Comparison of ENCODE assay signal across 23 cellular contexts in the genomic region with DNA sequence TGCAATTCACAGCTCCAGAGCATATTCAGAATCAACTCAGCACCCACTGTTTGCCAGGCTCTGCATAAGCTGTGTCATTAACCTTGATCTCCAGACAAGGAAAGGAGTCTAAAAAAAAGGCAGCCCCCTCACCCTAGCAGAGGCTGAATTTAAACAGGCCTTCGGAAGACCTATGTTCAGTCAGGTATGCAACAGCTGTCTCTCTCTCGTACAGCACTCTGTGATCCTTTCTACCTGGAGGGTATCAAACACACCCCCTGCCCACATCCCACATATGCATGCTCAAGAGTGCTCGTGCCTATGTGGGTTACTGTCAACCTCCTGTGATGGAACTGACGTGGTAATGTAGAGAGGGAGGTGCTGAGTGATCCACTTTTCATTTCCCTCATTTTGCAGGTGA. TPM values are rescaled to one million over a fixed set of nuclear protein-coding genes. Genes with fewer than 3 reads are reported as not detected.
DNase-seq lines count a peak whose midpoint lies in the region; ATAC-seq, FAIRE-seq and TF ChIP-seq lines count a peak whose summit lies in the region.
"Had no signal": no experiment of that assay in that cellular context is flagged by ENCODE, and none has a peak within 500 bp of the region (broad histone marks: within the 10 kb centered on the region; RNA-seq: fewer than 3 reads in every experiment).

No MANE protein-coding gene starts in this region.

- peaks cover 41% of the 10 kb centered on the region for H4K20me1 ChIP-seq in Loucy (ENCODE audit: insufficient read depth, low read length, poor library complexity, severe bottlenecking)

- H3K27me3 Mint-ChIP-seq in activated T-cell treated with anti-CD3 and anti-CD28 coated beads, Interleukin-2, amount 50 U/mL, for 24 hours = no peaks in the 10 kb centered on the region
- no peaks in the 10 kb centered on the region for H3K27me3 Mint-ChIP-seq in activated naive CD8-positive, alpha-beta T cell treated with anti-CD3 and anti-CD28 coated beads for 36 hours

- peak overlapping the region; percentile 61 for H3K4me3 Mint-ChIP-seq in activated T-cell treated with anti-CD3 and anti-CD28 coated beads, Interleukin-2, amount 50 U/mL, for 24 hours
- H3K4me3 Mint-ChIP-seq in activated naive CD8-positive, alpha-beta T cell treated with anti-CD3 and anti-CD28 coated beads for 36 hours = no peak overlapping the region
- H3K4me3 Mint-ChIP-seq: endodermal cell had no signal

- no peaks in the 10 kb centered on the region for H3K9me2 ChIP-seq in Loucy (replicated peaks; ENCODE audit: low read depth, low read length)

- in situ Hi-C loops in gastrocnemius medialis (cut with MboI; ENCODE audit: low sequenced_read_pairs in 4 of 4) = no loop called here

- H3K4me1 Mint-ChIP-seq in activated T-cell treated with anti-CD3 and anti-CD28 coated beads, Interleukin-2, amount 50 U/mL, for 24 hours (ENCODE audit: low read depth) = peaks cover 90% of the 10 kb centered on the region
- H3K4me1 Mint-ChIP-seq in activated naive CD8-positive, alpha-beta T cell treated with anti-CD3 and anti-CD28 coated beads for 36 hours = peaks cover 58% of the 10 kb centered on the region

- FAIRE-seq in small intestine (lab: Jason Lieb, UNC) = no peak

- peak overlapping the region; percentile 40 for H3K4me2 ChIP-seq in Loucy (ENCODE audit: low read depth, low read length, poor library complexity, severe bottlenecking)
- H3K4me2 ChIP-seq: KMS-11 had no signal

- no peak for TF ChIP-seq POLR2A in gastrocnemius medialis (IDR thresholded peaks at IDR 0.05)

- H3K4me1 ChIP-seq in Loucy (ENCODE audit: insufficient read depth, low read length, poor library complexity, severe bottlenecking) (peaks cover 11% of the 10 kb centered on the region), gastrocnemius medialis (peaks cover 45 to 56% of the 10 kb centered on the region in 2 donors), small intestine (ENCODE audit: control insufficient read depth in 2 of 2, insufficient read depth in 1 of 2, low read depth in 1 of 2, low read length in 1 of 2) (peaks cover 0 to 13% of the 10 kb centered on the region in 2 donors), SJCRH30 (no peaks in the 10 kb centered on the region)

- 49 to 76% (median 55%) methylated on average over 4 of the region's 4 CpGs for WGBS in small intestine, 3 donors

- intact Hi-C loops in gastrocnemius medialis (cut with DNase I; ENCODE audit: low total_unique reads) = no loop called here

- peak overlapping the region; percentile 0 for H3K4me3 ChIP-seq in Loucy (ENCODE audit: low read length, poor library complexity, severe bottlenecking)
- no peak overlapping the region for H3K4me3 ChIP-seq in gastrocnemius medialis
- no peak overlapping the region for H3K4me3 ChIP-seq in small intestine (ENCODE audit: low read depth in 1 of 2, low read length in 2 of 2)
- H3K4me3 ChIP-seq in SJCRH30 = no peak overlapping the region
- H3K4me3 ChIP-seq: esophagus muscularis mucosa, tibial nerve had no signal

- H3F3A ChIP-seq in Loucy (ENCODE audit: low read depth) = no peaks in the 10 kb centered on the region

- H3K79me2 ChIP-seq in Loucy (ENCODE audit: insufficient read depth, low read length) = peaks cover 60% of the 10 kb centered on the region

- H2AFZ ChIP-seq in Loucy (ENCODE audit: low read length) = no peak overlapping the region

- H3K36me3 Mint-ChIP-seq in activated T-cell treated with anti-CD3 and anti-CD28 coated beads, Interleukin-2, amount 50 U/mL, for 24 hours (ENCODE audit: low read depth) = peaks cover 99% of the 10 kb centered on the region
- peaks cover 73% of the 10 kb centered on the region for H3K36me3 Mint-ChIP-seq in activated naive CD8-positive, alpha-beta T cell treated with anti-CD3 and anti-CD28 coated beads for 36 hours

- peak overlapping the region; percentile 96 for H3K27ac Mint-ChIP-seq in activated T-cell treated with anti-CD3 and anti-CD28 coated beads, Interleukin-2, amount 50 U/mL, for 24 hours
- peak overlapping the region; percentile 54 for H3K27ac Mint-ChIP-seq in activated naive CD8-positive, alpha-beta T cell treated with anti-CD3 and anti-CD28 coated beads for 36 hours
- H3K27ac Mint-ChIP-seq: endodermal cell had no signal

- H3K27ac ChIP-seq in gastrocnemius medialis (peak overlapping the region; percentile 7 to 97 (median 62)), small intestine (ENCODE audit: low read depth in 1 of 2, low read length in 1 of 2) (peak overlapping the region in 1 of 2 donors; percentile 21), SJCRH30 (no peak overlapping the region)
- H3K27ac ChIP-seq: esophagus muscularis mucosa, KMS-11, RWPE1, tibial nerve had no signal

- TF ChIP-seq CTCF in Loucy (conservative IDR thresholded peaks at IDR 0.05; ENCODE audit: low read length) (no peak), gastrocnemius medialis (IDR thresholded peaks at IDR 0.05 in 4 of 5, conservative IDR thresholded peaks at IDR 0.05 in 1 of 5) (no peak)

- H3K36me3 ChIP-seq in Loucy (ENCODE audit: insufficient read depth, low read length) (peaks cover 71% of the 10 kb centered on the region; the same call in 1 of the 2 replicates), gastrocnemius medialis (peaks cover 0 to 72% of the 10 kb centered on the region in 2 donors), small intestine (ENCODE audit: control insufficient read depth in 2 of 2, insufficient read depth in 2 of 2, low read length in 2 of 2) (peaks cover 17 to 30% of the 10 kb centered on the region in 2 donors), SJCRH30 (peaks cover 78% of the 10 kb centered on the region)

- H3K9me3 ChIP-seq in Loucy (ENCODE audit: insufficient read depth, low read depth, low read length) = no peaks in the 10 kb centered on the region
- H3K9me3 ChIP-seq in gastrocnemius medialis = no peaks in the 10 kb centered on the region
- no peaks in the 10 kb centered on the region for H3K9me3 ChIP-seq in small intestine (ENCODE audit: control insufficient read depth, low read depth)
- H3K9me3 ChIP-seq in SJCRH30 (replicated peaks) = no peaks in the 10 kb centered on the region
- H3K9me3 ChIP-seq: esophagus muscularis mucosa, tibial nerve had no signal

- ATAC-seq in gastrocnemius medialis = no peak

- H3K9ac ChIP-seq in Loucy (ENCODE audit: low read depth, low read length, poor library complexity, severe bottlenecking) = no peak overlapping the region
- H3K9ac ChIP-seq: KMS-11 had no signal

- H3K27me3 ChIP-seq in Loucy (ENCODE audit: insufficient read depth, low read length, poor library complexity, severe bottlenecking) = no peaks in the 10 kb centered on the region
- no peaks in the 10 kb centered on the region for H3K27me3 ChIP-seq in gastrocnemius medialis
- H3K27me3 ChIP-seq in small intestine (ENCODE audit: control insufficient read depth in 2 of 2, insufficient read depth in 2 of 2, low read length in 2 of 2) = no peaks in the 10 kb centered on the region
- H3K27me3 ChIP-seq in SJCRH30 = no peaks in the 10 kb centered on the region
- H3K27me3 ChIP-seq: esophagus muscularis mucosa, tibial nerve had no signal

- no peaks in the 10 kb centered on the region for H3K9me3 Mint-ChIP-seq in activated T-cell treated with anti-CD3 and anti-CD28 coated beads, Interleukin-2, amount 50 U/mL, for 24 hours
- no peaks in the 10 kb centered on the region for H3K9me3 Mint-ChIP-seq in activated naive CD8-positive, alpha-beta T cell treated with anti-CD3 and anti-CD28 coated beads for 36 hours
- H3K9me3 Mint-ChIP-seq: endodermal cell had no signal

- DNase-seq in activated T-cell treated with anti-CD3 and anti-CD28 coated beads, Interleukin-2, amount 50 U/mL, for 24 hours = no peak
- DNase-seq in activated T-cell treated with anti-CD3 and anti-CD28 coated beads for 4 hours = no peak
- no peak for DNase-seq in activated naive CD8-positive, alpha-beta T cell treated with anti-CD3 and anti-CD28 coated beads for 36 hours
- DNase-seq in gastrocnemius medialis = no peak
- no peak for DNase-seq in NCI-H1694 (lab: John Stamatoyannopoulos, UW)
- no peak for DNase-seq in small intestine
- DNase-seq in SJCRH30 = no peak
- DNase-seq: activated CD8-positive, alpha-beta memory T cell treated with anti-CD3 and anti-CD28 coated beads, Interleukin-2, amount 50 U/mL, for 4 hours; activated naive CD4-positive, alpha-beta T cell treated with anti-CD3 and anti-CD28 coated beads, Interleukin-2, amount 50 U/mL, for 16 hours; central memory CD4-positive, alpha-beta T cell; DMS153; endodermal cell; foreskin melanocyte; mesenchymal stem cell; NCI-H1436; NCI-H2107; NCI-H774; T-helper 2 cell had no signal

RNA-seq across cellular contexts. Expression of a gene that starts 8.5 kb away (rescaled TPM):
- total RNA-seq in activated naive CD8-positive, alpha-beta T cell treated with anti-CD3 and anti-CD28 coated beads for 36 hours = 10 to 100 TPM; 86.9 to 87.2 TPM
- 1 to 10 TPM; 1.4 to 6.5 (median 5.8) TPM for total RNA-seq in gastrocnemius medialis
- 10 to 100 TPM in 1 of 3 donors, 1 to 10 TPM in 2; 3.2 to 10.5 (median 6.7) TPM for polyA plus RNA-seq in small intestine
- 19.7 and 21.5 TPM in 2 replicates for total RNA-seq in SJCRH30 (2014; rRNA removed; shearing (Covaris generic))

RNA-seq across cellular contexts. Expression of a gene that starts 8.7 kb away (rescaled TPM):
- 10 to 100 TPM; 64.0 to 65.7 TPM for total RNA-seq in activated naive CD8-positive, alpha-beta T cell treated with anti-CD3 and anti-CD28 coated beads for 36 hours
- total RNA-seq in gastrocnemius medialis = 10 to 100 TPM; 15.3 to 20.7 (median 18.4) TPM
- polyA plus RNA-seq in small intestine = 10 to 100 TPM; 11.1 to 29.8 (median 12.1) TPM
- total RNA-seq in SJCRH30 (2014; rRNA removed; shearing (Covaris generic)) = 63.0 and 66.6 TPM in 2 replicates
